In genomic region chr7:24531255-24531654, GRCh38 we compare ENCODE assay signal across 21 cellular contexts.
"Had no signal": no experiment of that assay in that cellular context is flagged by ENCODE, and none has a peak within 500 bp of the region (broad histone marks: within the 10 kb centered on the region; RNA-seq: fewer than 3 reads in every experiment).

No MANE protein-coding gene starts in this region.

- H3K27ac ChIP-seq: SJSA1, SK-N-MC had no signal

- DNase-seq: KBM-7, MV-4-11, NCI-H1048, NCI-H1105, NCI-H1417, NCI-H1436 treated with DMSO at 0.1 percent for 48 hours, NCI-H1694, NCI-H187 treated with DMSO at 0.1 percent for 48 hours, NCI-H2081, NCI-H2107, NCI-H2227 treated with DMSO at 0.1 percent for 48 hours, NCI-H524, NCI-H69, NCI-H774, Right ventricle myocardium superior, RPMI8226, SIG-M5, T-helper 1 cell had no signal

- H3K9me3 ChIP-seq: SJSA1 had no signal

- H3K4me3 ChIP-seq: SJSA1, SK-N-MC had no signal

- H3K4me1 ChIP-seq: SJSA1 had no signal

- H3K27me3 ChIP-seq: SJSA1 had no signal

- FAIRE-seq: RCC 7860 had no signal

- H3K36me3 ChIP-seq: SJSA1 had no signal
